In genomic region chr17:64527914-64528313, GRCh38 we compare ENCODE assay signal across 17 cellular contexts. TPM values are rescaled to one million over a fixed set of nuclear protein-coding genes. Genes with fewer than 3 reads are reported as not detected.
A peak's percentile ranks its signal among the peaks of the same experiment; 100 is the strongest.
DNase-seq lines count a peak whose midpoint lies in the region; ATAC-seq, FAIRE-seq and TF ChIP-seq lines count a peak whose summit lies in the region.
"Had no signal": no experiment of that assay in that cellular context is flagged by ENCODE, and none has a peak within 500 bp of the region (broad histone marks: within the 10 kb centered on the region; RNA-seq: fewer than 3 reads in every experiment).

No MANE protein-coding gene starts in this region.

- no peak overlapping the region for H3K4me3 ChIP-seq in GM23248
- H3K4me3 ChIP-seq in K562 = no peak overlapping the region
- no peak overlapping the region for H3K4me3 ChIP-seq in thyroid gland (replicated peaks in 1 of 3)
- H3K4me3 ChIP-seq: BLaER1 treated with 17β-estradiol and CSF1 and Interleukin-3, amounts not matched to agents 10 nM and 100 nM; HAP-1 had no signal

- no peaks in the 10 kb centered on the region for H3K4me1 Mint-ChIP-seq in activated CD8-positive, alpha-beta T cell treated with anti-CD3 and anti-CD28 coated beads for 36 hours (ENCODE audit: low read depth)
- H3K4me1 Mint-ChIP-seq in activated CD8-positive, alpha-beta T cell treated with anti-CD3 and anti-CD28 coated beads, Interleukin-2, amount 10 ng/mL, durations not matched to agents 7 days and 5 days (ENCODE audit: low read depth) = no peaks in the 10 kb centered on the region
- peaks cover 6% of the 10 kb centered on the region for H3K4me1 Mint-ChIP-seq in stimulated activated memory B cell treated with anti-CD40 and anti-IgM and Interleukin-4, amounts not matched to agents 10 μg/mL and 1 μg/mL and 100 μg/mL, for 72 hours

- POLR2A ChIA-PET in activated CD8-positive, alpha-beta T cell treated with anti-CD3 and anti-CD28 coated beads for 36 hours (lab: Charles Lee) = interaction anchor here (1.0 kb wide), 1 partner anchor 21 kb away, joined by 3 read pairs; the partner anchor contains the start of genes CEP95 and DDX5
- POLR2A ChIA-PET in activated CD8-positive, alpha-beta T cell treated with anti-CD3 and anti-CD28 coated beads, Interleukin-2, amount 10 ng/mL, durations not matched to agents 7 days and 5 days (lab: Charles Lee) = no interaction called here
- POLR2A ChIA-PET in K562 (lab: Yijun Ruan, JAX) = interaction anchor here (0.8 to 1.5 kb wide), 4 partner anchors 8 to 535 kb away, joined by 3 to 6 read pairs (median 4); no protein-coding TSS in a partner anchor

- ATAC-seq in activated CD8-positive, alpha-beta T cell treated with anti-CD3 and anti-CD28 coated beads for 36 hours = no peak
- no peak for ATAC-seq in activated CD8-positive, alpha-beta T cell treated with anti-CD3 and anti-CD28 coated beads, Interleukin-2, amount 10 ng/mL, durations not matched to agents 7 days and 5 days
- no peak for ATAC-seq in K562
- no peak for ATAC-seq in stimulated activated memory B cell treated with anti-CD40 and anti-IgM and Interleukin-4, amounts not matched to agents 10 μg/mL and 1 μg/mL and 100 μg/mL, for 72 hours

- BruUV-seq in K562 (replicated peaks; lab: Mats Ljungman, UMichigan) = no TSS peak

- H3K9me1 ChIP-seq in K562 (ENCODE audit: control insufficient read depth, insufficient read depth, low read length) = no peaks in the 10 kb centered on the region

- H4K20me1 ChIP-seq in GM23248 (ENCODE audit: insufficient read depth) (no peaks in the 10 kb centered on the region), K562 (replicated peaks; ENCODE audit: control insufficient read depth, insufficient read depth, low read length) (no peaks in the 10 kb centered on the region)

- TF ChIP-seq EP300 in K562 (IDR thresholded peaks at IDR 0.05; ENCODE audit: low read length) = no peak

- H3K4me1 ChIP-seq in GM23248 (ENCODE audit: insufficient read depth) (no peaks in the 10 kb centered on the region), K562 (replicated peaks in 1 of 2; ENCODE audit: control insufficient read depth in 2 of 2, insufficient read depth in 2 of 2, low read length in 2 of 2) (no peaks in the 10 kb centered on the region; a peak in 1 of 5 replicates), thyroid gland (peaks cover 6 to 13% of the 10 kb centered on the region in 2 donors)
- H3K4me1 ChIP-seq: BLaER1 treated with 17β-estradiol and CSF1 and Interleukin-3, amounts not matched to agents 10 nM and 100 nM; HAP-1 had no signal

- H3F3A ChIP-seq in GM23248 (ENCODE audit: insufficient read depth) = peaks cover 90% of the 10 kb centered on the region

- no peaks in the 10 kb centered on the region for H3K27me3 Mint-ChIP-seq in activated CD8-positive, alpha-beta T cell treated with anti-CD3 and anti-CD28 coated beads for 36 hours
- no peaks in the 10 kb centered on the region for H3K27me3 Mint-ChIP-seq in activated CD8-positive, alpha-beta T cell treated with anti-CD3 and anti-CD28 coated beads, Interleukin-2, amount 10 ng/mL, durations not matched to agents 7 days and 5 days (ENCODE audit: low read depth)
- H3K27me3 Mint-ChIP-seq in stimulated activated memory B cell treated with anti-CD40 and anti-IgM and Interleukin-4, amounts not matched to agents 10 μg/mL and 1 μg/mL and 100 μg/mL, for 72 hours = no peaks in the 10 kb centered on the region
- H3K27me3 Mint-ChIP-seq: CD4-positive, CD25-positive, alpha-beta regulatory T cell had no signal

- H3K36me3 Mint-ChIP-seq in activated CD8-positive, alpha-beta T cell treated with anti-CD3 and anti-CD28 coated beads for 36 hours (ENCODE audit: low read depth) = peaks cover 39% of the 10 kb centered on the region
- H3K36me3 Mint-ChIP-seq in activated CD8-positive, alpha-beta T cell treated with anti-CD3 and anti-CD28 coated beads, Interleukin-2, amount 10 ng/mL, durations not matched to agents 7 days and 5 days (ENCODE audit: low read depth) = peaks cover 64% of the 10 kb centered on the region
- peaks cover 72% of the 10 kb centered on the region for H3K36me3 Mint-ChIP-seq in stimulated activated memory B cell treated with anti-CD40 and anti-IgM and Interleukin-4, amounts not matched to agents 10 μg/mL and 1 μg/mL and 100 μg/mL, for 72 hours

- no peaks in the 10 kb centered on the region for H3K9me2 ChIP-seq in GM23248 (ENCODE audit: insufficient read depth)

- peak overlapping the region; percentile 7 for H3K27ac Mint-ChIP-seq in activated CD8-positive, alpha-beta T cell treated with anti-CD3 and anti-CD28 coated beads for 36 hours
- H3K27ac Mint-ChIP-seq in activated CD8-positive, alpha-beta T cell treated with anti-CD3 and anti-CD28 coated beads, Interleukin-2, amount 10 ng/mL, durations not matched to agents 7 days and 5 days = no peak overlapping the region
- peak overlapping the region; percentile 42 for H3K27ac Mint-ChIP-seq in stimulated activated memory B cell treated with anti-CD40 and anti-IgM and Interleukin-4, amounts not matched to agents 10 μg/mL and 1 μg/mL and 100 μg/mL, for 72 hours

- H3K9me3 Mint-ChIP-seq in activated CD8-positive, alpha-beta T cell treated with anti-CD3 and anti-CD28 coated beads for 36 hours = no peaks in the 10 kb centered on the region
- no peaks in the 10 kb centered on the region for H3K9me3 Mint-ChIP-seq in activated CD8-positive, alpha-beta T cell treated with anti-CD3 and anti-CD28 coated beads, Interleukin-2, amount 10 ng/mL, durations not matched to agents 7 days and 5 days (ENCODE audit: insufficient read depth)
- H3K9me3 Mint-ChIP-seq in stimulated activated memory B cell treated with anti-CD40 and anti-IgM and Interleukin-4, amounts not matched to agents 10 μg/mL and 1 μg/mL and 100 μg/mL, for 72 hours = no peaks in the 10 kb centered on the region
- H3K9me3 Mint-ChIP-seq: CD4-positive, CD25-positive, alpha-beta regulatory T cell had no signal

- H3K4me2 ChIP-seq in GM23248 (ENCODE audit: unreplicated experiment) = no peak overlapping the region
- no peak overlapping the region for H3K4me2 ChIP-seq in K562 (ENCODE audit: insufficient read depth, low read length)
- H3K4me2 ChIP-seq: BLaER1 treated with 17β-estradiol and CSF1 and Interleukin-3, amounts not matched to agents 10 nM and 100 nM had no signal

- H3K27me3 ChIP-seq in GM23248 (replicated peaks; ENCODE audit: insufficient read depth) (no peaks in the 10 kb centered on the region), K562 (ENCODE audit: control insufficient read depth in 2 of 2, insufficient read depth in 2 of 2, low read length in 2 of 2) (no peaks in the 10 kb centered on the region), thyroid gland (no peaks in the 10 kb centered on the region)
- H3K27me3 ChIP-seq: BLaER1 treated with 17β-estradiol and CSF1 and Interleukin-3, amounts not matched to agents 10 nM and 100 nM had no signal

- intact Hi-C loops in activated CD8-positive, alpha-beta T cell treated with anti-CD3 and anti-CD28 coated beads for 36 hours (cut with micrococcal nuclease) = no loop called here
- intact Hi-C loops in K562 (cut with micrococcal nuclease) (no loop called here), thyroid gland (cut with DNase I) (no loop called here)

- no peak for TF ChIP-seq POLR2A in K562 (conservative IDR thresholded peaks at IDR 0.05)
- no peak for TF ChIP-seq POLR2A in thyroid gland (IDR thresholded peaks at IDR 0.05)

- CTCF ChIA-PET in activated CD8-positive, alpha-beta T cell treated with anti-CD3 and anti-CD28 coated beads for 36 hours (lab: Charles Lee) = interaction anchor here (0.9 to 1.8 kb wide), 3 partner anchors 10 to 121 kb away, joined by 3 to 5 read pairs (median 3); no protein-coding TSS in a partner anchor
- CTCF ChIA-PET in activated CD8-positive, alpha-beta T cell treated with anti-CD3 and anti-CD28 coated beads, Interleukin-2, amount 10 ng/mL, durations not matched to agents 7 days and 5 days (lab: Charles Lee) = interaction anchor here (0.9 kb wide), 1 partner anchor 13 kb away, joined by 3 read pairs; no protein-coding TSS in a partner anchor
- CTCF ChIA-PET in K562 (lab: Yijun Ruan, JAX; ENCODE audit: low intra/inter-chr PET ratio) = no interaction called here

- H3K27ac ChIP-seq in GM23248 (0 out of 2 replicates have a peak overlapping the region, but pooled peaks have one; percentile 9), K562 (ENCODE audit: extremely low read depth, low read depth, low read length) (no peak overlapping the region), thyroid gland (no peak overlapping the region)
- H3K27ac ChIP-seq: BLaER1 treated with 17β-estradiol and CSF1 and Interleukin-3, amounts not matched to agents 10 nM and 100 nM had no signal

- no peak overlapping the region for H3K9ac ChIP-seq in GM23248
- H3K9ac ChIP-seq in K562 (ENCODE audit: insufficient read depth in 1 of 2, low read depth in 2 of 2, low read length in 2 of 2) = no peak overlapping the region
- H3K9ac ChIP-seq: BLaER1 treated with 17β-estradiol and CSF1 and Interleukin-3, amounts not matched to agents 10 nM and 100 nM had no signal

- TF ChIP-seq RAD21 in K562 (CRISPR knock-in tag; conservative IDR thresholded peaks at IDR 0.05 in 1 of 2, IDR thresholded peaks at IDR 0.05 in 1 of 2) = no peak

- H3K79me2 ChIP-seq in GM23248 (ENCODE audit: insufficient read depth) = peaks cover 5% of the 10 kb centered on the region; the same call in 1 of the 2 replicates
- no peaks in the 10 kb centered on the region for H3K79me2 ChIP-seq in K562 (ENCODE audit: control insufficient read depth, insufficient read depth, low read length)

- H3K9me3 ChIP-seq in GM23248 (ENCODE audit: low read depth) (no peaks in the 10 kb centered on the region), K562 (replicated peaks; ENCODE audit: control insufficient read depth, insufficient read depth, low read depth, low read length) (no peaks in the 10 kb centered on the region), thyroid gland (no peaks in the 10 kb centered on the region)
- H3K9me3 ChIP-seq: BLaER1 treated with 17β-estradiol and CSF1 and Interleukin-3, amounts not matched to agents 10 nM and 100 nM; HAP-1 had no signal

- H3K4me3 Mint-ChIP-seq in activated CD8-positive, alpha-beta T cell treated with anti-CD3 and anti-CD28 coated beads for 36 hours = no peak overlapping the region
- no peak overlapping the region for H3K4me3 Mint-ChIP-seq in activated CD8-positive, alpha-beta T cell treated with anti-CD3 and anti-CD28 coated beads, Interleukin-2, amount 10 ng/mL, durations not matched to agents 7 days and 5 days
- no peak overlapping the region for H3K4me3 Mint-ChIP-seq in stimulated activated memory B cell treated with anti-CD40 and anti-IgM and Interleukin-4, amounts not matched to agents 10 μg/mL and 1 μg/mL and 100 μg/mL, for 72 hours
- H3K4me3 Mint-ChIP-seq: CD4-positive, CD25-positive, alpha-beta regulatory T cell had no signal

- H2AFZ ChIP-seq in GM23248 (no peak overlapping the region), K562 (ENCODE audit: low read depth, low read length) (no peak overlapping the region)

- WGBS in GM23248 (ENCODE audit: low coverage in 1 of 2, low lambda C conversion rate in 2 of 2, missing lambda C conversion rate in 2 of 2), 2 experiments = 84 to 90% methylated on average over 2 of the region's 2 CpGs
- 94% methylated on average over 2 of the region's 2 CpGs for WGBS in K562 (ENCODE audit: insufficient coverage, low coverage, missing lambda C conversion rate)
- 96 to 97% methylated on average over 2 of the region's 2 CpGs for WGBS in thyroid gland, 2 donors

- no peak for FAIRE-seq in K562 (lab: Jason Lieb, UNC)
- FAIRE-seq: GM19239, H1, HTR-8/SVneo had no signal

- no peak for TF ChIP-seq CTCF in activated CD8-positive, alpha-beta T cell treated with anti-CD3 and anti-CD28 coated beads for 36 hours (IDR thresholded peaks at IDR 0.05)
- TF ChIP-seq CTCF in K562 (IDR thresholded peaks at IDR 0.05 in 2 of 3, conservative IDR thresholded peaks at IDR 0.05 in 1 of 3; ENCODE audit: insufficient read depth in 2 of 3, low read depth in 1 of 3, low read length in 3 of 3) (no peak), thyroid gland (IDR thresholded peaks at IDR 0.05) (no peak)

- in situ Hi-C loops in GM23248 (cut with MboI) = no loop called here
- in situ Hi-C loops in K562 (cut with MboI) = loop anchor here (5.0 kb wide), 1 partner anchor 119 kb away; no protein-coding TSS in a partner anchor

- DNase-seq in activated CD8-positive, alpha-beta T cell treated with anti-CD3 and anti-CD28 coated beads for 36 hours = no peak
- no peak for DNase-seq in activated CD8-positive, alpha-beta T cell treated with anti-CD3 and anti-CD28 coated beads, Interleukin-2, amount 10 ng/mL, durations not matched to agents 7 days and 5 days
- DNase-seq in GM23248 (no peak), K562 (ENCODE audit: extremely low read depth in 1 of 4, low spot score in 3 of 4) (no peak), thyroid gland (no peak), NCI-H2171 treated with DMSO at 0.1 percent for 48 hours (lab: John Stamatoyannopoulos, UW) (no peak)
- DNase-seq: 8988T; ACHN; CD4-positive, CD25-positive, alpha-beta regulatory T cell; DMS53; GF-D8 had no signal

- H3K36me3 ChIP-seq in GM23248 (ENCODE audit: low read depth) (peaks cover 79% of the 10 kb centered on the region), K562 (ENCODE audit: control insufficient read depth, insufficient read depth, low read length) (peaks cover 97% of the 10 kb centered on the region), thyroid gland (peaks cover 72 to 77% of the 10 kb centered on the region in 2 donors)

RNA-seq across cellular contexts. Expression of gene CEP95, which starts 21.1 kb away (rescaled TPM):
- total RNA-seq in activated CD8-positive, alpha-beta T cell treated with anti-CD3 and anti-CD28 coated beads for 36 hours = 10 to 100 TPM; 45.2 to 45.7 TPM
- total RNA-seq in activated CD8-positive, alpha-beta T cell treated with anti-CD3 and anti-CD28 coated beads, Interleukin-2, amount 10 ng/mL, durations not matched to agents 7 days and 5 days = 10 to 100 TPM; 49.2 to 51.7 TPM
- 13.2 and 16.8 TPM in 2 replicates for total RNA-seq in GM23248 (2014; rRNA removed; shearing (Covaris generic))
- polyA plus RNA-seq in GM23248 (2016; fragmentation: Nextera tagmentation; extraction: Ambion mirVana) (14.2 and 17.5 TPM in 2 replicates), K562 (2011; rRNA removed) (80.7 and 83.4 TPM in 2 replicates), K562 (2014; fragmentation: Illumina TruSeq; extraction: Trizol) (54.4 and 56.9 TPM in 2 replicates), K562 (2014; fragmentation: Nextera tagmentation; extraction: Ambion mirVana) (10 to 100 TPM; 26.7 to 40.0 TPM), K562 (2014; rRNA removed) (61.0 and 75.0 TPM in 2 replicates)
- 138 and 394 TPM in 2 replicates for total RNA-seq in K562 (2011; cell fraction: chromatin; rRNA removed; ENCODE audit: low replicate concordance)
- 72.7 and 85.0 TPM in 2 replicates for total RNA-seq in K562 (2011; cell fraction: nucleolus; rRNA removed)
- total RNA-seq in K562 (2011; cell fraction: nucleoplasm; rRNA removed) = 132 and 153 TPM in 2 replicates
- total RNA-seq in K562 (2014; rRNA removed) (51.3 and 53.5 TPM in 2 replicates), K562 (2014; rRNA removed; fragmentation: Illumina TruSeq; extraction: Trizol) (71.8 and 80.0 TPM in 2 replicates), K562 (2015; rRNA removed; fragmentation: Illumina TruSeq; extraction: Trizol) (50.0 and 57.1 TPM in 2 replicates), K562 (2021) (48.0 and 48.3 TPM in 2 replicates), thyroid gland (10 to 100 TPM; 62.6 to 91.3 (median 75.8) TPM)
- polyA plus RNA-seq in K562 (2011; cell fraction: cytosol; rRNA removed) = 9.7 and 20.4 TPM in 2 replicates
- 149 and 214 TPM in 2 replicates for polyA plus RNA-seq in K562 (2011; cell fraction: nucleus; rRNA removed)
- polyA plus RNA-seq in K562 (2012) = 34.4 and 59.0 TPM in 2 replicates
- polyA minus RNA-seq in K562 (2011; rRNA and poly(A)+ RNA removed) = 62.6 and 76.6 TPM in 2 replicates
- 27.3 and 27.7 TPM in 2 replicates for polyA minus RNA-seq in K562 (2011; cell fraction: cytosol; rRNA and poly(A)+ RNA removed)
- polyA minus RNA-seq in K562 (2011; cell fraction: nucleus; rRNA and poly(A)+ RNA removed) = 61.9 and 125 TPM in 2 replicates

RNA-seq across cellular contexts. Expression of gene DDX5, which starts 21.8 kb away (rescaled TPM):
- total RNA-seq in activated CD8-positive, alpha-beta T cell treated with anti-CD3 and anti-CD28 coated beads for 36 hours = 100 to 1,000 TPM; 632 to 668 TPM
- 100 to 1,000 TPM; 853 to 855 TPM for total RNA-seq in activated CD8-positive, alpha-beta T cell treated with anti-CD3 and anti-CD28 coated beads, Interleukin-2, amount 10 ng/mL, durations not matched to agents 7 days and 5 days
- total RNA-seq in GM23248 (2014; rRNA removed; shearing (Covaris generic)) = 241 and 303 TPM in 2 replicates
- polyA plus RNA-seq in GM23248 (2016; fragmentation: Nextera tagmentation; extraction: Ambion mirVana) (595 and 643 TPM in 2 replicates), K562 (2011; rRNA removed) (721 and 729 TPM in 2 replicates), K562 (2014; fragmentation: Illumina TruSeq; extraction: Trizol) (579 and 604 TPM in 2 replicates), K562 (2014; fragmentation: Nextera tagmentation; extraction: Ambion mirVana) (1,000 to 10,000 TPM in 1 of 2 experiments, 100 to 1,000 TPM in 1; 487 to 1,639 TPM), K562 (2014; rRNA removed) (1,331 and 1,452 TPM in 2 replicates)
- 1,248 and 2,950 TPM in 2 replicates for total RNA-seq in K562 (2011; cell fraction: chromatin; rRNA removed; ENCODE audit: low replicate concordance)
- total RNA-seq in K562 (2011; cell fraction: nucleolus; rRNA removed) = 714 and 743 TPM in 2 replicates
- 971 and 1,084 TPM in 2 replicates for total RNA-seq in K562 (2011; cell fraction: nucleoplasm; rRNA removed)
- total RNA-seq in K562 (2014; rRNA removed) (239 and 306 TPM in 2 replicates), K562 (2014; rRNA removed; fragmentation: Illumina TruSeq; extraction: Trizol) (411 and 440 TPM in 2 replicates), K562 (2015; rRNA removed; fragmentation: Illumina TruSeq; extraction: Trizol) (386 and 426 TPM in 2 replicates), K562 (2021) (616 and 622 TPM in 2 replicates), thyroid gland (1,000 to 10,000 TPM in 3 of 4 donors, 100 to 1,000 TPM in 1; 895 to 1,792 (median 1,570) TPM)
- 392 and 499 TPM in 2 replicates for polyA plus RNA-seq in K562 (2011; cell fraction: cytosol; rRNA removed)
- 2,138 and 2,865 TPM in 2 replicates for polyA plus RNA-seq in K562 (2011; cell fraction: nucleus; rRNA removed)
- polyA plus RNA-seq in K562 (2012) = 332 and 354 TPM in 2 replicates
- polyA minus RNA-seq in K562 (2011; rRNA and poly(A)+ RNA removed) = 481 and 488 TPM in 2 replicates
- 167 and 272 TPM in 2 replicates for polyA minus RNA-seq in K562 (2011; cell fraction: cytosol; rRNA and poly(A)+ RNA removed)
- polyA minus RNA-seq in K562 (2011; cell fraction: nucleus; rRNA and poly(A)+ RNA removed) = 1,052 and 1,975 TPM in 2 replicates

RNA-seq across cellular contexts. Expression of gene POLG2, which starts 31.1 kb away (rescaled TPM):
- total RNA-seq in activated CD8-positive, alpha-beta T cell treated with anti-CD3 and anti-CD28 coated beads for 36 hours = 10 to 100 TPM; 37.3 to 41.1 TPM
- 10 to 100 TPM; 31.3 to 33.7 TPM for total RNA-seq in activated CD8-positive, alpha-beta T cell treated with anti-CD3 and anti-CD28 coated beads, Interleukin-2, amount 10 ng/mL, durations not matched to agents 7 days and 5 days
- total RNA-seq in GM23248 (2014; rRNA removed; shearing (Covaris generic)) = 3.4 and 3.7 TPM in 2 replicates
- polyA plus RNA-seq in GM23248 (2016; fragmentation: Nextera tagmentation; extraction: Ambion mirVana) (6.6 and 8.6 TPM in 2 replicates), K562 (2011; rRNA removed) (42.8 and 44.8 TPM in 2 replicates), K562 (2014; fragmentation: Illumina TruSeq; extraction: Trizol) (31.0 and 37.4 TPM in 2 replicates), K562 (2014; fragmentation: Nextera tagmentation; extraction: Ambion mirVana) (10 to 100 TPM; 13.4 to 14.6 TPM), K562 (2014; rRNA removed) (41.1 and 43.0 TPM in 2 replicates)
- total RNA-seq in K562 (2011; cell fraction: chromatin; rRNA removed; ENCODE audit: low replicate concordance) = 92.4 and 167 TPM in 2 replicates
- 66.1 and 68.5 TPM in 2 replicates for total RNA-seq in K562 (2011; cell fraction: nucleolus; rRNA removed)
- 74.9 and 93.0 TPM in 2 replicates for total RNA-seq in K562 (2011; cell fraction: nucleoplasm; rRNA removed)
- total RNA-seq in K562 (2014; rRNA removed) (26.6 and 28.8 TPM in 2 replicates), K562 (2014; rRNA removed; fragmentation: Illumina TruSeq; extraction: Trizol) (34.9 and 37.9 TPM in 2 replicates), K562 (2015; rRNA removed; fragmentation: Illumina TruSeq; extraction: Trizol) (36.4 and 37.0 TPM in 2 replicates), K562 (2021) (39.5 and 44.2 TPM in 2 replicates), thyroid gland (10 to 100 TPM; 10.6 to 15.0 (median 13.1) TPM)
- 7.8 and 17.8 TPM in 2 replicates for polyA plus RNA-seq in K562 (2011; cell fraction: cytosol; rRNA removed)
- 74.3 and 76.8 TPM in 2 replicates for polyA plus RNA-seq in K562 (2011; cell fraction: nucleus; rRNA removed)
- polyA plus RNA-seq in K562 (2012) = 32.5 and 35.4 TPM in 2 replicates
- 34.0 and 36.5 TPM in 2 replicates for polyA minus RNA-seq in K562 (2011; rRNA and poly(A)+ RNA removed)
- polyA minus RNA-seq in K562 (2011; cell fraction: cytosol; rRNA and poly(A)+ RNA removed) = 12.9 and 15.7 TPM in 2 replicates
- 56.1 and 86.0 TPM in 2 replicates for polyA minus RNA-seq in K562 (2011; cell fraction: nucleus; rRNA and poly(A)+ RNA removed)
